17 cellular contexts compared by ENCODE assay signal in genomic region chr11:68706237-68706636, GRCh38. TPM values are rescaled to one million over a fixed set of nuclear protein-coding genes. Genes with fewer than 3 reads are reported as not detected.
DNase-seq lines count a peak whose midpoint lies in the region; ATAC-seq lines count a peak whose summit lies in the region.
"Had no signal": no experiment of that assay in that cellular context is flagged by ENCODE, and none has a peak within 500 bp of the region (broad histone marks: within the 10 kb centered on the region; RNA-seq: fewer than 3 reads in every experiment).

No MANE protein-coding gene starts in this region.

- H3K4me1 Mint-ChIP-seq in T-helper 17 cell: no peaks in the 10 kb centered on the region

- no peak for ATAC-seq in T-helper 17 cell
- no peak for ATAC-seq in HG03159 (IDR thresholded peaks at IDR 0.05; ENCODE audit: unreplicated experiment)
- ATAC-seq: GM12878, K562 had no signal

- H3K9me3 ChIP-seq in T-helper 17 cell (ENCODE audit: control insufficient read depth, low read length, poor library complexity, severe bottlenecking): no peaks in the 10 kb centered on the region

- DNase-seq in NCI-H1417 (lab: John Stamatoyannopoulos, UW): peak in 2 of 3 experiments; percentile 19 to 56
- DNase-seq in NCI-H1417 treated with DMSO at 0.1 percent for 48 hours (lab: John Stamatoyannopoulos, UW): no peak
- DNase-seq in H7: peak; percentile 67
- DNase-seq in NCI-H69 (lab: John Stamatoyannopoulos, UW): peak; percentile 29
- peak; percentile 73 for DNase-seq in mesenteric fat pad (ENCODE audit: low spot score)
- no peak for DNase-seq in T-helper 17 cell
- no peak for DNase-seq in SW480 (ENCODE audit: low spot score)
- DNase-seq: AML-193; C1 segment of cervical spinal cord; Calu3; CD4-positive, alpha-beta T cell; DMS 273 treated with DMSO at 0.1 percent for 48 hours; H9; HFFc6 had no signal

- H3K36me3 Mint-ChIP-seq in T-helper 17 cell (ENCODE audit: low read depth): peaks cover 4% of the 10 kb centered on the region

- H3K36me3 ChIP-seq in H7 (replicated peaks; ENCODE audit: control insufficient read depth, insufficient read depth, low read length): no peaks in the 10 kb centered on the region

- no peaks in the 10 kb centered on the region for H3K27me3 Mint-ChIP-seq in T-helper 17 cell

- H3K27me3 ChIP-seq in H7 (ENCODE audit: control insufficient read depth, insufficient read depth, low read length): no peaks in the 10 kb centered on the region

- H3K27ac Mint-ChIP-seq in T-helper 17 cell: no peak overlapping the region
- H3K27ac Mint-ChIP-seq: CD4-positive, alpha-beta T cell; H9; HFFc6 had no signal

- no peak overlapping the region for H3K4me3 ChIP-seq in H7 (ENCODE audit: insufficient read depth, low read depth, low read length)
- H3K4me3 ChIP-seq: GM12878, K562 had no signal

- no peak overlapping the region for H3K4me3 Mint-ChIP-seq in T-helper 17 cell
- H3K4me3 Mint-ChIP-seq: CD4-positive, alpha-beta T cell; H9; HFFc6 had no signal

RNA-seq across cellular contexts. Expression of gene GAL, which starts 21.9 kb away (rescaled TPM):
- total RNA-seq in H7 (2014; rRNA removed; shearing (Covaris generic)): 192 and 226 TPM in 2 replicates
- total RNA-seq in mesenteric fat pad (1.4 TPM), T-helper 17 cell (not detected)
- total RNA-seq: CD4-positive, alpha-beta T cell; GM12878 had no signal

RNA-seq across cellular contexts. Expression of gene TESMIN, which starts 45.1 kb away (rescaled TPM):
- 63.7 and 91.0 TPM in 2 replicates for total RNA-seq in H7 (2014; rRNA removed; shearing (Covaris generic))
- total RNA-seq in mesenteric fat pad (0.55 TPM), T-helper 17 cell (1 to 10 TPM; 5.0 to 5.5 TPM)

Comparison
In these comparisons a context has a peak if more than half of its experiments do, and no peak if none do; other contexts are left out.
1. DNase-seq: peak in NCI-H1417 (2 of 3), H7 (single experiment), NCI-H69 (single experiment) and mesenteric fat pad (single experiment); none in NCI-H1417 treated with DMSO at 0.1 percent for 48 hours (single experiment), T-helper 17 cell (0 of 3) and SW480 (single experiment).
2. RNA of gene GAL, which starts 21.9 kb away (total RNA-seq): 192 to 226 TPM in H7; 1.4 TPM in mesenteric fat pad (single experiment) and not detected in T-helper 17 cell; every median in the first group is over 10 times any median in the second.
3. RNA of gene TESMIN, which starts 45.1 kb away (total RNA-seq): 63.7 to 91.0 TPM in H7; 5.0 to 5.5 TPM in T-helper 17 cell and 0.55 TPM in mesenteric fat pad (single experiment); every median in the first group is over 10 times any median in the second.